Comparison of ENCODE assay signal across 18 cellular contexts in the genomic region with DNA sequence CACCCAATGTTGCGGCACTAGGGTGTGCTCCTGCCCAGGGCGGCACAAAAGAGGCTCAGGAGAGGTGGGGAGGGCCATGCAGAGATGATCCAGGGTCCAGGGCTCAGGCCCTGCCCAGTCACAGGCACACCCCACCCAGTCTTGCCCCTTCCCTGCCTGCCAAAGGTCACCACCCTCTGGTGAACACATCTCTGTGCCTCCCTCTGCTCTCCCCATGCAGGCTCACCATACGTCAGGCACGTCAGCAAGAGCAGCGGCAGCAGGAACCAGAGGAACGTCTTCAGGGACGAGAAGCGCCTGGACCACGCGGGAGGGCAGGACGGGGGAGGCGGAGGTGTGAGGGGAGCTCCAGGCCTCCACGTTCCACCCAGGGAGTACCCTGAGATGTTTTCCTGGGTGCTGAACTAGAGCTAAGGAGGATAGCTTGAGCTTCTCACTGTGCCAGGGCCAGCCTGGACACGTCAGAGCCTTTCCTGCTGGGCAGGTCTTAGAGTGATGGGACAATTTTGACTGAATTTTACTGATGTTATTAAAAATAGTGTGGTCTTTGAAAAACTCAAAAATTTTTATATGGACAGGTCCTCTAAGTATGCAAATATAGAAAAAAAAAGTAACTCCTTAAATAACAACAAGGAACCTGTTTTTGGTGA. TPM values are rescaled to one million over a fixed set of nuclear protein-coding genes. Genes with fewer than 3 reads are reported as not detected.
DNase-seq lines count a peak whose midpoint lies in the region; ATAC-seq, FAIRE-seq and TF ChIP-seq lines count a peak whose summit lies in the region.
"Had no signal": no experiment of that assay in that cellular context is flagged by ENCODE, and none has a peak within 500 bp of the region (broad histone marks: within the 10 kb centered on the region; RNA-seq: fewer than 3 reads in every experiment).

No MANE protein-coding gene starts in this region.

- H3K4me3 ChIP-seq in CD8-positive, alpha-beta T cell (ENCODE audit: low read depth, low read length): no peak overlapping the region
- H3K4me3 ChIP-seq in dorsolateral prefrontal cortex: no peak overlapping the region
- H3K4me3 ChIP-seq: cardiac muscle cell, tibial nerve had no signal

- peaks cover 73% of the 10 kb centered on the region for H3K36me3 ChIP-seq in CD8-positive, alpha-beta T cell (ENCODE audit: insufficient read depth, low read length)

- ATAC-seq in CD8-positive, alpha-beta T cell: no peak
- ATAC-seq in T-cell (replicated peaks in 1 of 4) (no peak), HG03439 (IDR thresholded peaks at IDR 0.05; ENCODE audit: unreplicated experiment) (no peak), WTC11 (no peak)
- ATAC-seq in naive thymus-derived CD8-positive, alpha-beta T cell: no peak

- H3K36me3 Mint-ChIP-seq in CD8-positive, alpha-beta T cell: peaks cover 94% of the 10 kb centered on the region
- H3K36me3 Mint-ChIP-seq in T-cell: peaks cover 60% of the 10 kb centered on the region
- H3K36me3 Mint-ChIP-seq in naive thymus-derived CD8-positive, alpha-beta T cell: peaks cover 7 to 97% (median 34%) of the 10 kb centered on the region in 3 donors
- H3K36me3 Mint-ChIP-seq in WTC11: peaks cover 10% of the 10 kb centered on the region

- intact Hi-C loops in CD8-positive, alpha-beta T cell (cut with DNase I, micrococcal nuclease): no loop called here
- intact Hi-C loops in dorsolateral prefrontal cortex (cut with DNase I): no loop called here

- H3K27me3 ChIP-seq in CD8-positive, alpha-beta T cell (ENCODE audit: insufficient read depth, low read length): no peaks in the 10 kb centered on the region
- no peaks in the 10 kb centered on the region for H3K27me3 ChIP-seq in dorsolateral prefrontal cortex
- H3K27me3 ChIP-seq: cardiac muscle cell, tibial nerve had no signal

- peaks cover 64% of the 10 kb centered on the region for H3K4me1 Mint-ChIP-seq in CD8-positive, alpha-beta T cell (ENCODE audit: low read depth)
- H3K4me1 Mint-ChIP-seq in T-cell (peaks cover 52 to 72% (median 65%) of the 10 kb centered on the region in 3 donors), WTC11 (no peaks in the 10 kb centered on the region; the same call in 1 of the 2 replicates)
- peaks cover 19 to 84% (median 62%) of the 10 kb centered on the region in 4 donors for H3K4me1 Mint-ChIP-seq in naive thymus-derived CD8-positive, alpha-beta T cell

- H3K9me3 ChIP-seq in CD8-positive, alpha-beta T cell (ENCODE audit: low read length): no peaks in the 10 kb centered on the region
- H3K9me3 ChIP-seq: tibial nerve had no signal

- H3K4me3 Mint-ChIP-seq in CD8-positive, alpha-beta T cell: no peak overlapping the region
- H3K4me3 Mint-ChIP-seq in T-cell (no peak overlapping the region), WTC11 (no peak overlapping the region)
- H3K4me3 Mint-ChIP-seq in naive thymus-derived CD8-positive, alpha-beta T cell: peak overlapping the region in 2 of 10 donors; percentile 62 to 71

- peaks cover 74% of the 10 kb centered on the region for H3K4me1 ChIP-seq in CD8-positive, alpha-beta T cell (ENCODE audit: insufficient read depth, low read length)

- H3K27ac ChIP-seq in CD8-positive, alpha-beta T cell (ENCODE audit: low read depth, low read length): peak overlapping the region; percentile 17
- peak overlapping the region in 56 of 59 donors; percentile 8 to 99 (median 74) for H3K27ac ChIP-seq in dorsolateral prefrontal cortex
- H3K27ac ChIP-seq: cardiac muscle cell, tibial nerve had no signal

- POLR2A ChIA-PET in CD8-positive, alpha-beta T cell (lab: Charles Lee): interaction anchor here (0.8 to 16.5 kb wide), 4 partner anchors 8 to 43 kb away, joined by 3 to 589 read pairs (median 8); partner anchors contain the start of gene GTPBP1
- POLR2A ChIA-PET in T-cell (lab: Charles Lee): interaction anchor here in 1 of 2 donors (0.7 kb wide), 1 partner anchor 29 kb away, joined by 6 read pairs; no protein-coding TSS in a partner anchor
- POLR2A ChIA-PET in naive thymus-derived CD8-positive, alpha-beta T cell (lab: Charles Lee): interaction anchor here (0.9 to 37.2 kb wide), 5 partner anchors 6 to 95 kb away, joined by 3 to 1495 read pairs (median 4); partner anchors contain the start of genes NPTXR, SUN2 and TOMM22
- POLR2A ChIA-PET in WTC11 (lab: Charles Lee): interaction anchor here (0.6 kb wide), 1 partner anchor 79 kb away, joined by 3 read pairs; no protein-coding TSS in a partner anchor

- no peaks in the 10 kb centered on the region for H3K27me3 Mint-ChIP-seq in CD8-positive, alpha-beta T cell (ENCODE audit: low read depth)
- H3K27me3 Mint-ChIP-seq in T-cell (no peaks in the 10 kb centered on the region), WTC11 (ENCODE audit: low read depth) (no peaks in the 10 kb centered on the region)
- no peaks in the 10 kb centered on the region for H3K27me3 Mint-ChIP-seq in naive thymus-derived CD8-positive, alpha-beta T cell

- FAIRE-seq in RCC 7860 (lab: Jason Lieb, UNC): no peak
- FAIRE-seq: endothelial cell of umbilical vein, HTR-8/SVneo had no signal

- H3K27ac Mint-ChIP-seq in CD8-positive, alpha-beta T cell: peak overlapping the region; percentile 77
- H3K27ac Mint-ChIP-seq in T-cell (peak overlapping the region; percentile 89 to 100), WTC11 (no peak overlapping the region)
- H3K27ac Mint-ChIP-seq in naive thymus-derived CD8-positive, alpha-beta T cell: peak overlapping the region; percentile 84 to 100 (median 94)

- no peak for TF ChIP-seq CTCF in CD8-positive, alpha-beta T cell (IDR thresholded peaks at IDR 0.05)
- no peak for TF ChIP-seq CTCF in dorsolateral prefrontal cortex (IDR thresholded peaks at IDR 0.05 in 54 of 56, conservative IDR thresholded peaks at IDR 0.05 in 2 of 56; ENCODE audit: low read depth in 1 of 56, partially characterized antibody in 56 of 56)
- TF ChIP-seq CTCF in WTC11 (IDR thresholded peaks at IDR 0.05): no peak

- no peak for DNase-seq in CD8-positive, alpha-beta T cell
- DNase-seq in T-cell (no peak), dorsolateral prefrontal cortex (no peak), WTC11 (ENCODE audit: low spot score) (no peak), RCC 7860 (ENCODE audit: low spot score) (no peak)
- DNase-seq in naive thymus-derived CD8-positive, alpha-beta T cell: no peak
- DNase-seq: activated CD4-positive, alpha-beta T cell treated with anti-CD3 and anti-CD28 coated beads for 1 hour; activated gamma-delta T cell; EL; MM.1S; NCI-H2029; NCI-H526 treated with DMSO at 0.1 percent for 48 hours; stimulated activated CD4-positive, alpha-beta T cell treated with anti-CD3 and anti-CD28 coated beads, Interleukin-15, amount 100 ng/mL, for 24 hours had no signal

- CTCF ChIA-PET in CD8-positive, alpha-beta T cell (lab: Charles Lee): interaction anchor here (0.6 to 10.4 kb wide), 4 partner anchors 15 to 182 kb away, joined by 3 to 125 read pairs (median 18); no protein-coding TSS in a partner anchor
- CTCF ChIA-PET in T-cell (lab: Charles Lee): interaction anchor here in 1 of 2 donors (0.6 kb wide), 1 partner anchor 408 kb away, joined by 4 read pairs; no protein-coding TSS in a partner anchor
- CTCF ChIA-PET in WTC11 (lab: Charles Lee): interaction anchor here (0.9 to 4.0 kb wide), 4 partner anchors 9 to 20 kb away, joined by 3 to 20 read pairs (median 5); no protein-coding TSS in a partner anchor

- no peaks in the 10 kb centered on the region for H3K9me3 Mint-ChIP-seq in CD8-positive, alpha-beta T cell
- H3K9me3 Mint-ChIP-seq in T-cell (no peaks in the 10 kb centered on the region), WTC11 (no peaks in the 10 kb centered on the region)
- H3K9me3 Mint-ChIP-seq in naive thymus-derived CD8-positive, alpha-beta T cell: no peaks in the 10 kb centered on the region

TF ChIP-seq in WTC11, 78 proteins besides CTCF, POLR2A, EP300 and RAD21 (continues in another document):
- TF ChIP-seq HMGA2 (CRISPR knock-in tag; IDR thresholded peaks at IDR 0.05): no peak

RNA-seq across cellular contexts. Expression of gene SUN2, which starts 7.2 kb away (rescaled TPM):
- total RNA-seq in CD8-positive, alpha-beta T cell: 100 to 1,000 TPM; 431 to 454 TPM
- total RNA-seq in T-cell (1,000 to 10,000 TPM in 2 of 5 donors, 100 to 1,000 TPM in 3; 526 to 1,075 (median 979) TPM), dorsolateral prefrontal cortex (100 to 1,000 TPM; 122 to 627 (median 268) TPM), WTC11 (2021) (17.7 to 30.1 TPM (median 18.6 TPM) in 3 replicates)
- total RNA-seq in naive thymus-derived CD8-positive, alpha-beta T cell: 1,000 to 10,000 TPM; 1,061 to 1,073 TPM
- polyA plus RNA-seq in naive thymus-derived CD8-positive, alpha-beta T cell: 100 to 1,000 TPM; 491 to 802 (median 518) TPM

RNA-seq across cellular contexts. Expression of gene GTPBP1, which starts 42.9 kb away (rescaled TPM):
- total RNA-seq in CD8-positive, alpha-beta T cell: 100 to 1,000 TPM; 341 to 346 TPM
- total RNA-seq in T-cell: 100 to 1,000 TPM in 2 of 5 donors, 10 to 100 TPM in 3; 79.1 to 229 (median 83.3) TPM
- 10 to 100 TPM; 30.5 to 76.8 (median 48.2) TPM for total RNA-seq in dorsolateral prefrontal cortex
- total RNA-seq in naive thymus-derived CD8-positive, alpha-beta T cell: 10 to 100 TPM; 64.6 to 73.3 TPM
- 10 to 100 TPM; 17.2 to 29.3 (median 22.6) TPM for polyA plus RNA-seq in naive thymus-derived CD8-positive, alpha-beta T cell
- total RNA-seq in WTC11 (2021): 98.9 to 108 TPM (median 101 TPM) in 3 replicates

RNA-seq across cellular contexts. Expression of gene DNAL4, which starts 45.3 kb away (rescaled TPM):
- 1 to 10 TPM; 2.5 to 3.6 TPM for total RNA-seq in CD8-positive, alpha-beta T cell
- total RNA-seq in T-cell (10 to 100 TPM in 2 of 5 donors, 1 to 10 TPM in 3; 5.4 to 13.0 (median 8.8) TPM), dorsolateral prefrontal cortex (10 to 100 TPM; 15.6 to 42.0 (median 23.9) TPM), WTC11 (2021) (11.8 to 12.2 TPM (median 12.1 TPM) in 3 replicates)
- 10 to 100 TPM in 1 of 2 experiments, 1 to 10 TPM in 1; 9.3 to 11.5 TPM for total RNA-seq in naive thymus-derived CD8-positive, alpha-beta T cell
- 10 to 100 TPM; 11.2 to 14.7 (median 13.1) TPM for polyA plus RNA-seq in naive thymus-derived CD8-positive, alpha-beta T cell

RNA-seq across cellular contexts. Expression of gene JOSD1, which starts 47.9 kb away (rescaled TPM):
- 100 to 1,000 TPM; 364 to 375 TPM for total RNA-seq in CD8-positive, alpha-beta T cell
- total RNA-seq in T-cell (100 to 1,000 TPM in 2 of 5 donors, 10 to 100 TPM in 3; 78.4 to 164 (median 83.5) TPM), dorsolateral prefrontal cortex (10 to 100 TPM; 41.2 to 87.6 (median 55.2) TPM), WTC11 (2021) (22.2 to 26.2 TPM (median 24.5 TPM) in 3 replicates)
- 10 to 100 TPM; 50.5 to 52.6 TPM for total RNA-seq in naive thymus-derived CD8-positive, alpha-beta T cell
- 1 to 10 TPM; 6.7 to 8.2 (median 7.8) TPM for polyA plus RNA-seq in naive thymus-derived CD8-positive, alpha-beta T cell
